Comparison of ENCODE assay signal across 8 cellular contexts in the genomic region with DNA sequence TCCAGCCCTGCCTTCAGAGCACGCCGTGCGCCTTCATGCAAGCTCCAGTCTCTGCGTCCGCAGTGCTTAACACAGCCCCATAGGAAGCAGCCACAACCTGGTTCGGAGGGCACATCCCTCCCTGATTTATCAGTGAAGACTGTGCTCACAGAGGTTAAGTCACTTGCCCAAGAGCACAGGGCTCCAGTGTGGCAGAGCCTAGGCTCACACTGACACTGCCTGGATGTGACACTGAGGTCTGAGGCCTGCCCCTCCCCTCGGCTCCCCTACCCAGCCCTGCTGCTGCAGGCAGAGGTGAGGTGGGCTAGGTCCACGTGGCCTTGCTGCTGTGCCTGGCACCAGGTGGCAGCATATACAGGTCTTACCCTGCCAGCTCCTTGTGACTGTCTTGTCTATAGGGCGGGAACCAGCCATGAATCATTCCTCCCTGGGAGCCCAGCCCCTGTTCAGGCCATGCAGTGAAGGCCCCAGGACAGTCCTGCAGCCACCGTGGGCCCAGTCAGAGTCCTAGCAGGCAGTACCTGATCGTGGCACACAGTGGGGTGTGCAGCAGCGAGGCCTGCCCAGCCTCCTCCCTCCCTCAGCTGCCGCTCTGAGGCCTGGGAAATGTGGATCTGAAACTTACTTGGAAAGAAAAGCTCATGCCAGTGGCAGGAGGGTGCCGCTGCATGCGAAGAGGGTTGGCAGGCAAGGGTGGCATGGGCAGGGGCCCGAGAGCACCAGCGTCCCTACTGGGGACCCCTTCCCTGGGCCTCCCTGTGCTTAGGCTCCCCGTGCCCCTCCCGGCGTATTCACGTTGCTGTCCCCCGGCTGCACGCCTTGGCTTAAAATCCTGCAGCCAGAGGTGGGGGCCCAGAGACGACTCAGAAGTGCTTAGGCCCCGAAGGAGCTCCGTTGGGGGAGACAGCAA. TPM values are rescaled to one million over a fixed set of nuclear protein-coding genes. Genes with fewer than 3 reads are reported as not detected.
DNase-seq lines count a peak whose midpoint lies in the region; ATAC-seq and TF ChIP-seq lines count a peak whose summit lies in the region.

No MANE protein-coding gene starts in this region.

- H2AK5ac ChIP-seq in IMR-90 (ENCODE audit: low read depth, low read length) = peak overlapping the region; percentile 95

- peaks cover 19% of the 10 kb centered on the region for H3K9me1 ChIP-seq in IMR-90 (ENCODE audit: insufficient read depth, low read length)

- ATAC-seq in IMR-90 (ENCODE audit: low read depth) = peak; percentile 33
- ATAC-seq in left lung = peak; percentile 2
- ATAC-seq in stimulated activated naive CD8-positive, alpha-beta T cell treated with anti-CD3 and anti-CD28 coated beads, Interleukin-15, Interleukin-2, amounts not matched to agents 100 U/mL and 50 U/mL, for 24 hours = peak; percentile 68
- no peak for ATAC-seq in GM21737 (IDR thresholded peaks at IDR 0.05; ENCODE audit: unreplicated experiment)

- H3K14ac ChIP-seq in IMR-90 (replicated peaks; ENCODE audit: low read depth, low read length) = peak overlapping the region; percentile 87

- H3K23ac ChIP-seq in IMR-90 (ENCODE audit: low read depth, low read length) = peak overlapping the region; percentile 91

- H3K27ac ChIP-seq in IMR-90 (ENCODE audit: insufficient read depth, low read length) = peak overlapping the region; percentile 55
- peak overlapping the region; percentile 76 to 81 for H3K27ac ChIP-seq in left lung

- intact Hi-C loops in IMR-90 (cut with micrococcal nuclease) (loop anchor here (5.0 kb wide), 1 partner anchor 1753 kb away; no protein-coding TSS in a partner anchor), left lung (cut with DNase I) (no loop called here)

- H2AFZ ChIP-seq in IMR-90 (replicated peaks; ENCODE audit: low read length, poor library complexity) = peak overlapping the region; percentile 90

- peak overlapping the region; percentile 13; the same call in 1 of the 2 replicates for H4K5ac ChIP-seq in IMR-90 (ENCODE audit: low read depth, low read length)

- H3K4me2 ChIP-seq in IMR-90 (ENCODE audit: low read depth, low read length) = peak overlapping the region; percentile 63

- H3K4me1 ChIP-seq in IMR-90 (ENCODE audit: control insufficient read depth, insufficient read depth, low read length) = peaks cover 31% of the 10 kb centered on the region
- H3K4me1 ChIP-seq in left lung = peaks cover 37 to 48% of the 10 kb centered on the region in 2 donors

- peak overlapping the region; percentile 88 for H3K4ac ChIP-seq in IMR-90 (ENCODE audit: low read depth, low read length)

- H4K20me1 ChIP-seq in IMR-90 (ENCODE audit: insufficient read depth, low read length) = peaks cover 30% of the 10 kb centered on the region

- H3K4me3 ChIP-seq in IMR-90 (ENCODE audit: insufficient read depth, low read depth, low read length) = peak overlapping the region; percentile 94
- peak overlapping the region; percentile 80 to 92 for H3K4me3 ChIP-seq in left lung

- peak overlapping the region; percentile 33 to 80; a peak in 3 of 4 replicates for H4K8ac ChIP-seq in IMR-90 (ENCODE audit: low read depth in 2 of 2, low read length in 2 of 2)

- 0 out of 3 replicates have a peak overlapping the region, but pooled peaks have one; percentile 28 for H2BK15ac ChIP-seq in IMR-90 (ENCODE audit: low read depth, low read length)

- H2AK9ac ChIP-seq in IMR-90 (replicated peaks; ENCODE audit: low read depth, low read length, poor library complexity) = peak overlapping the region; percentile 93

- H3K9me3 ChIP-seq in IMR-90 (ENCODE audit: control insufficient read depth, insufficient read depth, low read length) (no peaks in the 10 kb centered on the region), left lung (no peaks in the 10 kb centered on the region)

- H2BK120ac ChIP-seq in IMR-90 (ENCODE audit: low read depth, low read length) = peak overlapping the region; percentile 39

- peak overlapping the region; percentile 38 for H3K9ac ChIP-seq in IMR-90 (ENCODE audit: low read depth, low read length)

- CTCF ChIA-PET in IMR-90 (lab: Yijun Ruan, JAX) = interaction anchor here (0.5 to 1.5 kb wide), 3 partner anchors 19 to 1084 kb away, joined by 3 to 6 read pairs (median 6); no protein-coding TSS in a partner anchor

- no peaks in the 10 kb centered on the region for H3K27me3 Mint-ChIP-seq in T-helper 2 cell treated with Interferon-gamma antibody and Interleukin-4, amounts not matched to agents 5 μg/mL and 100 μg/mL, for 36 hours (ENCODE audit: low read depth)

- H3K36me3 Mint-ChIP-seq in T-helper 2 cell treated with Interferon-gamma antibody and Interleukin-4, amounts not matched to agents 5 μg/mL and 100 μg/mL, for 36 hours (ENCODE audit: low read depth) = peaks cover 11% of the 10 kb centered on the region

- dilution Hi-C loops in IMR-90 (cut with HindIII; ENCODE audit: low sequenced_read_pairs, unreplicated experiment) = no loop called here

- no TSS peak for BruUV-seq in IMR-90 (replicated peaks; lab: Mats Ljungman, UMichigan)

- no peaks in the 10 kb centered on the region for H3K36me3 ChIP-seq in IMR-90 (ENCODE audit: control insufficient read depth, insufficient read depth, low read length)
- H3K36me3 ChIP-seq in left lung = no peaks in the 10 kb centered on the region

- POLR2A ChIA-PET in IMR-90 (lab: Charles Lee; ENCODE audit: unreplicated experiment) = interaction anchor here (0.5 kb wide), 1 partner anchor 22 kb away, joined by 3 read pairs; no protein-coding TSS in a partner anchor

- no peak; the same call in 1 of the 2 replicates for TF ChIP-seq POLR2A in IMR-90 (IDR thresholded peaks at IDR 0.05; ENCODE audit: low read depth, low read length)

- no peak overlapping the region for H2BK20ac ChIP-seq in IMR-90 (ENCODE audit: low read depth, low read length)

- H4K91ac ChIP-seq in IMR-90 (ENCODE audit: insufficient read depth, low read depth, low read length) = peak overlapping the region; percentile 64

- H2BK5ac ChIP-seq in IMR-90 (ENCODE audit: low read depth, low read length, poor library complexity, severe bottlenecking) = peak overlapping the region; percentile 69

- 26% methylated on average over 5 of the region's 26 CpGs; no CpG with 5 or more reads in 1 of the 2 experiments for WGBS in IMR-90 (ENCODE audit: extremely low coverage in 2 of 2, insufficient read length in 1 of 2), 2 experiments

- in situ Hi-C loops in IMR-90 (cut with MboI; ENCODE audit: low sequenced_read_pairs) = no loop called here

- H3K79me1 ChIP-seq in IMR-90 (ENCODE audit: low read depth in 1 of 2, low read length in 2 of 2) = peaks cover 14 to 50% of the 10 kb centered on the region in 2 experiments; a peak in 3 of 4 replicates

- peak; percentile 55 for TF ChIP-seq RAD21 in IMR-90 (IDR thresholded peaks at IDR 0.05; ENCODE audit: low read length)

- peak overlapping the region; percentile 86 for H3K4me3 Mint-ChIP-seq in T-helper 2 cell treated with Interferon-gamma antibody and Interleukin-4, amounts not matched to agents 5 μg/mL and 100 μg/mL, for 36 hours

- no peak overlapping the region for H3K18ac ChIP-seq in IMR-90 (ENCODE audit: low read depth, low read length)

- H3K56ac ChIP-seq in IMR-90 (ENCODE audit: extremely low read depth, insufficient read depth, low read length) = peak overlapping the region; percentile 47; the same call in 1 of the 2 replicates

- H3K9me3 Mint-ChIP-seq in T-helper 2 cell treated with Interferon-gamma antibody and Interleukin-4, amounts not matched to agents 5 μg/mL and 100 μg/mL, for 36 hours = peaks cover 6% of the 10 kb centered on the region

- H3K4me1 Mint-ChIP-seq in T-helper 2 cell treated with Interferon-gamma antibody and Interleukin-4, amounts not matched to agents 5 μg/mL and 100 μg/mL, for 36 hours (ENCODE audit: low read depth) = peaks cover 29% of the 10 kb centered on the region

- peak; percentile 43 for TF ChIP-seq CTCF in IMR-90 (conservative IDR thresholded peaks at IDR 0.05; ENCODE audit: low read depth, low read length)
- TF ChIP-seq CTCF in left lung (IDR thresholded peaks at IDR 0.05) = no peak

- peak; percentile 69 for DNase-seq in COR-L47 (lab: John Stamatoyannopoulos, UW)
- peak; percentile 72 for DNase-seq in IMR-90
- DNase-seq in T-helper 2 cell treated with Interferon-gamma antibody and Interleukin-4, amounts not matched to agents 5 μg/mL and 100 μg/mL, for 36 hours (ENCODE audit: low spot score) = peak; percentile 72
- DNase-seq in central memory CD4-positive, alpha-beta T cell = peak; percentile 86
- peak in 1 of 2 donors; percentile 83 for DNase-seq in left lung
- DNase-seq in stimulated activated naive CD8-positive, alpha-beta T cell treated with anti-CD3 and anti-CD28 coated beads, Interleukin-15, Interleukin-2, amounts not matched to agents 100 U/mL and 50 U/mL, for 24 hours = peak; percentile 72
- DNase-seq in superior temporal gyrus (ENCODE audit: extremely low spot score) = no peak

- H3K27me3 ChIP-seq in IMR-90 (ENCODE audit: control insufficient read depth, insufficient read depth, low read length) = no peaks in the 10 kb centered on the region
- no peaks in the 10 kb centered on the region for H3K27me3 ChIP-seq in left lung

- peak overlapping the region; percentile 89 for H3K27ac Mint-ChIP-seq in T-helper 2 cell treated with Interferon-gamma antibody and Interleukin-4, amounts not matched to agents 5 μg/mL and 100 μg/mL, for 36 hours

TF ChIP-seq in IMR-90, 13 proteins besides CTCF, POLR2A, EP300 and RAD21 (continues in another document):
- TF ChIP-seq MXI1 (IDR thresholded peaks at IDR 0.05; ENCODE audit: borderline replicate concordance, low read depth, low read length) (peak; percentile 83; the same call in 1 of the 2 replicates), BHLHE40 (IDR thresholded peaks at IDR 0.05; ENCODE audit: low read depth, low read length) (no peak), CEBPB (IDR thresholded peaks at IDR 0.05; ENCODE audit: low read depth, low read length) (no peak), CHD1 (IDR thresholded peaks at IDR 0.05; ENCODE audit: low read depth, low read length) (no peak), NFE2L2 (IDR thresholded peaks at IDR 0.05; ENCODE audit: low read depth, low read length) (no peak), MAFK (IDR thresholded peaks at IDR 0.05; ENCODE audit: low read depth, low read length) (no peak), MAZ (IDR thresholded peaks at IDR 0.05; ENCODE audit: borderline replicate concordance, low read depth, low read length) (no peak), SMC3 (IDR thresholded peaks at IDR 0.05; ENCODE audit: low read depth, low read length) (peak; percentile 54), FOS (IDR thresholded peaks at IDR 0.05; ENCODE audit: low read depth, low read length) (no peak)

RNA-seq across cellular contexts. Expression of gene CERK, which starts 1.2 kb away (rescaled TPM):
- total RNA-seq in IMR-90 (2012; rRNA removed) (38.7 and 44.4 TPM in 2 replicates), left lung (10 to 100 TPM; 25.0 to 34.1 TPM)
- polyA plus RNA-seq in IMR-90 (2012; rRNA removed) = 22.8 and 25.3 TPM in 2 replicates
- 14.3 and 18.5 TPM in 2 replicates for polyA plus RNA-seq in IMR-90 (2012; cell fraction: cytosol; rRNA removed)
- 19.5 and 31.2 TPM in 2 replicates for polyA plus RNA-seq in IMR-90 (2012; cell fraction: nucleus; rRNA removed; ENCODE audit: low replicate concordance)

RNA-seq across cellular contexts. Expression of gene TBC1D22A, which starts 23.2 kb away (rescaled TPM):
- total RNA-seq in IMR-90 (2012; rRNA removed) (9.0 and 9.4 TPM in 2 replicates), left lung (10 to 100 TPM; 27.3 to 33.5 TPM)
- polyA plus RNA-seq in IMR-90 (2012; rRNA removed) = 16.7 and 17.3 TPM in 2 replicates
- polyA plus RNA-seq in IMR-90 (2012; cell fraction: cytosol; rRNA removed) = 18.4 and 23.5 TPM in 2 replicates
- 14.2 and 18.0 TPM in 2 replicates for polyA plus RNA-seq in IMR-90 (2012; cell fraction: nucleus; rRNA removed; ENCODE audit: low replicate concordance)
